In the genomic region with DNA sequence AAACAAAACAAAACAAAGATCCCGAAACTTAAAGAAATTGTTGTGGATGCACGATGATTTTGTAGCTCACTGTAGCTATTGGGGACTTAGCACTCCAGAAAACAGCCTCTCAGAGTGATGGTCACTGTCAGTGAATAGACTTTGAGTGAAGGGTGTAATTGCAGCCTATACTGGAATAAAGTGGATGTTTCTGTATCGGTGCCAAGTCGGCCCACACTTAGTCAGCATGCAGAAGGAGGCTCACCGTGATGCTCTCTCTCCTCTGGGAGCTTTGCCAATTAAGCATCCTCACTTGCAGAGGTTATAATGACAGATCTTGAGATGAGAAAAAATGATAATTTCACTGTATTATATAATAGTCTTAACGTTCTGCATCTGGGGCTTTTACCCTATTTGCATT, we compare ENCODE assay signal across 5 cellular contexts.
DNase-seq lines count a peak whose midpoint lies in the region; ATAC-seq and TF ChIP-seq lines count a peak whose summit lies in the region.
"Not testable (repeated sequence)": the region's sequence is repeated elsewhere in the genome, so short reads cannot be mapped to it uniquely, and the experiment has no call there.

No MANE protein-coding gene starts in this region.

- POLR2A ChIA-PET in PC-3 (lab: Charles Lee; ENCODE audit: unreplicated experiment): not testable (repeated sequence)

- ATAC-seq in PC-3 (peak; percentile 31; the same call in 1 of the 2 replicates), SK-N-SH treated with all-trans-retinoic acid at 6 μM for 48 hours (peak; percentile 72), foreskin keratinocyte (peak; percentile 66), left cardiac atrium (peak; percentile 38 to 88), psoas muscle (peak; percentile 49 to 64 (median 55))

- not testable (repeated sequence) for H3K9ac ChIP-seq in PC-3 (ENCODE audit: low read length)

- not testable (repeated sequence) for TF ChIP-seq CTCF in PC-3 (conservative IDR thresholded peaks at IDR 0.05; ENCODE audit: low read depth, low read length); foreskin keratinocyte (conservative IDR thresholded peaks at IDR 0.05); psoas muscle (IDR thresholded peaks at IDR 0.05)

- H3K27me3 ChIP-seq in PC-3 (ENCODE audit: low read length); foreskin keratinocyte; psoas muscle (ENCODE audit: insufficient read depth in 3 of 3, low read length in 2 of 3): not testable (repeated sequence)

- H4K20me1 ChIP-seq in PC-3 (ENCODE audit: low read length): not testable (repeated sequence)

- intact Hi-C loops in PC-3 (cut with micrococcal nuclease); left cardiac atrium (cut with DNase I); psoas muscle (cut with DNase I): not testable (repeated sequence)

- no CpG with 5 or more reads among the region's 6 CpGs for WGBS in psoas muscle, 3 donors

- H3K9me2 ChIP-seq in PC-3 (replicated peaks; ENCODE audit: low read length): not testable (repeated sequence)

- not testable (repeated sequence) for DNase-seq in PC-3, foreskin keratinocyte, left cardiac atrium, psoas muscle

- not testable (repeated sequence) for H3K79me2 ChIP-seq in PC-3 (ENCODE audit: low read length)

- H3K4me2 ChIP-seq in PC-3 (ENCODE audit: low read length): not testable (repeated sequence)

- H3K9me3 ChIP-seq in PC-3 (ENCODE audit: low read length); psoas muscle: not testable (repeated sequence)

- CTCF ChIA-PET in PC-3 (lab: Charles Lee): not testable (repeated sequence)

- not testable (repeated sequence) for H3F3A ChIP-seq in PC-3 (ENCODE audit: low read length, unreplicated experiment)

- not testable (repeated sequence) for H3K27ac ChIP-seq in PC-3 (ENCODE audit: low read length); foreskin keratinocyte; psoas muscle

- not testable (repeated sequence) for H3K36me3 ChIP-seq in PC-3 (ENCODE audit: low read depth, low read length); psoas muscle (ENCODE audit: insufficient read depth in 1 of 2, low read depth in 1 of 2)

- BruUV-seq in PC-3 (replicated peaks; lab: Mats Ljungman, UMichigan): not testable (repeated sequence)

- not testable (repeated sequence) for H3K4me3 ChIP-seq in PC-3 (ENCODE audit: low read length); psoas muscle

- H2AFZ ChIP-seq in PC-3 (ENCODE audit: low read length): not testable (repeated sequence)

- not testable (repeated sequence) for H3K4me1 ChIP-seq in PC-3 (ENCODE audit: insufficient read depth, low read length); foreskin keratinocyte; psoas muscle
